8 cellular contexts compared by ENCODE assay signal in the genomic region with DNA sequence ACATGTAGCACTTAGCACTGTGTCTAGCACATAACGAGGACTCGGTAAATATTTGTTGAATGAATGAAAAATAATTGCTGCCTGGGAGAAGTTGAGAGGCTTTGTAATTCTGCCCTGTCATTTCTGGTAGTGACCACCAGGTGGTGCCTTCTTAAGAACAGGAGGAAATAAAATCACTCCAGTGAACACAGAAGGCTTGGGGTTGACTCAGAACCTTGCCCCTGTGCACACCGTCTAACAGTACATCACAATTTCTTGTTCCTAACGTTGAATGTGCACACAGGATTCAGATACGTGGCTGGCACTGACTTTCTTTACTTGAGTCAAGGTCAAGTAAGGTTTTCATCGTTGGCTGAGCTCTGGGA.
DNase-seq lines count a peak whose midpoint lies in the region; ATAC-seq and TF ChIP-seq lines count a peak whose summit lies in the region.

No MANE protein-coding gene starts in this region.

- H3K9me3 ChIP-seq in right atrium auricular region, result no peaks in the 10 kb centered on the region

- H3K27ac ChIP-seq in right atrium auricular region, result no peak overlapping the region

- H3K36me3 ChIP-seq in right atrium auricular region, result no peaks in the 10 kb centered on the region

- ATAC-seq in Right ventricle myocardium inferior (peak; percentile 53), GM18867 (IDR thresholded peaks at IDR 0.05; ENCODE audit: unreplicated experiment) (no peak)

- H3K27me3 ChIP-seq in right atrium auricular region, result no peaks in the 10 kb centered on the region

- intact Hi-C loops in Right ventricle myocardium inferior (cut with DNase I), result loop anchor here (2.0 to 10.0 kb wide), 3 partner anchors 89 to 397 kb away; partner anchors contain the start of gene RGS6
- intact Hi-C loops in cardiac septum (cut with DNase I), result loop anchor here (5.0 to 10.0 kb wide), 2 partner anchors 271 to 398 kb away; no protein-coding TSS in a partner anchor

- no peak overlapping the region for H3K4me3 ChIP-seq in right atrium auricular region

- no peak for DNase-seq in Right ventricle myocardium inferior (ENCODE audit: missing footprints)
- DNase-seq in cardiac septum (ENCODE audit: low spot score), result no peak
- peak; percentile 68 for DNase-seq in NCI-H82 (lab: John Stamatoyannopoulos, UW)
- peak; percentile 6 for DNase-seq in activated T-cell treated with anti-CD3 and anti-CD28 coated beads for 4 hours
- DNase-seq in right atrium auricular region (ENCODE audit: low spot score), result no peak
- DNase-seq in stimulated activated CD4-positive, alpha-beta T cell treated with anti-CD3 and anti-CD28 coated beads, Interleukin-2, amount 100 ng/mL, for 24 hours, result peak; percentile 21 to 30
- DNase-seq in cerebellar nuclear complex (lab: John Stamatoyannopoulos, UW), result no peak

- peaks cover 0 to 5% of the 10 kb centered on the region in 2 donors for H3K4me1 ChIP-seq in right atrium auricular region

- peak; percentile 57 to 70 for TF ChIP-seq CTCF in right atrium auricular region (IDR thresholded peaks at IDR 0.05)

Comparison
In these comparisons a context has a peak if more than half of its experiments do, and no peak if none do; other contexts are left out.
1. DNase-seq: peak in NCI-H82 (single experiment), activated T-cell treated with anti-CD3 and anti-CD28 coated beads for 4 hours (single experiment) and stimulated activated CD4-positive, alpha-beta T cell treated with anti-CD3 and anti-CD28 coated beads, Interleukin-2, amount 100 ng/mL, for 24 hours (2 of 2); none in Right ventricle myocardium inferior (single experiment), cardiac septum (single experiment), right atrium auricular region (single experiment) and cerebellar nuclear complex (0 of 2).